Comparison of ENCODE assay signal across 19 cellular contexts in genomic region chr15:96125681-96126080, GRCh38.
DNase-seq lines count a peak whose midpoint lies in the region; ATAC-seq, FAIRE-seq and TF ChIP-seq lines count a peak whose summit lies in the region.
"Had no signal": no experiment of that assay in that cellular context is flagged by ENCODE, and none has a peak within 500 bp of the region (broad histone marks: within the 10 kb centered on the region; RNA-seq: fewer than 3 reads in every experiment).

No MANE protein-coding gene starts in this region.

- no peak overlapping the region for H3K4me2 ChIP-seq in K562 (ENCODE audit: insufficient read depth, low read length)
- H3K4me2 ChIP-seq: SK-N-SH had no signal

- no peaks in the 10 kb centered on the region for H3K9me1 ChIP-seq in K562 (ENCODE audit: control insufficient read depth, insufficient read depth, low read length)

- no peak for TF ChIP-seq RAD21 in K562 (CRISPR knock-in tag; conservative IDR thresholded peaks at IDR 0.05 in 1 of 2, IDR thresholded peaks at IDR 0.05 in 1 of 2)

- H3K4me1 ChIP-seq in Caco-2: peaks cover 40% of the 10 kb centered on the region
- peaks cover 0 to 28% of the 10 kb centered on the region in 2 experiments; a peak in 4 of 5 replicates for H3K4me1 ChIP-seq in K562 (replicated peaks in 1 of 2; ENCODE audit: control insufficient read depth in 2 of 2, insufficient read depth in 2 of 2, low read length in 2 of 2)
- peaks cover 0 to 2% of the 10 kb centered on the region in 2 donors for H3K4me1 ChIP-seq in ascending aorta
- H3K4me1 ChIP-seq in pancreas: no peaks in the 10 kb centered on the region

- no TSS peak for BruUV-seq in Caco-2 (replicated peaks; lab: Mats Ljungman, UMichigan)
- BruUV-seq in K562 (replicated peaks; lab: Mats Ljungman, UMichigan): no TSS peak

- no peaks in the 10 kb centered on the region for H3K9me3 ChIP-seq in Caco-2
- no peaks in the 10 kb centered on the region for H3K9me3 ChIP-seq in K562 (replicated peaks; ENCODE audit: control insufficient read depth, insufficient read depth, low read depth, low read length)
- H3K9me3 ChIP-seq in ascending aorta: no peaks in the 10 kb centered on the region
- H3K9me3 ChIP-seq in pancreas: no peaks in the 10 kb centered on the region
- H3K9me3 ChIP-seq: SK-N-SH had no signal

- H2AFZ ChIP-seq in K562 (ENCODE audit: low read depth, low read length): no peak overlapping the region

- ATAC-seq in K562 (peak; percentile 88), pancreas (no peak)
- ATAC-seq: esophagus mucosa, left cardiac atrium, right cardiac atrium had no signal

- CTCF ChIA-PET in Caco-2 (lab: Charles Lee): no interaction called here
- CTCF ChIA-PET in K562 (lab: Yijun Ruan, JAX; ENCODE audit: low intra/inter-chr PET ratio): no interaction called here

- peak overlapping the region; percentile 42; the same call in 1 of the 3 replicates for H3K27ac ChIP-seq in K562 (ENCODE audit: extremely low read depth, low read depth, low read length)
- H3K27ac ChIP-seq in ascending aorta: no peak overlapping the region
- no peak overlapping the region for H3K27ac ChIP-seq in pancreas

- intact Hi-C loops in Caco-2 (cut with micrococcal nuclease; ENCODE audit: unreplicated experiment) (no loop called here), K562 (cut with micrococcal nuclease) (no loop called here), ascending aorta (cut with DNase I) (no loop called here), pancreas (cut with DNase I) (no loop called here), head of caudate nucleus (cut with DNase I) (no loop called here)

- H3K4me1 Mint-ChIP-seq in Caco-2 (ENCODE audit: low read depth, unreplicated experiment): peaks cover 50% of the 10 kb centered on the region
- H3K4me1 Mint-ChIP-seq: CD4-positive, CD25-positive, alpha-beta regulatory T cell had no signal

- no peak for TF ChIP-seq CTCF in Caco-2 (IDR thresholded peaks at IDR 0.05; ENCODE audit: insufficient read depth in 1 of 2, low read depth in 1 of 2, low read length in 1 of 2, severe bottlenecking in 1 of 2, unreplicated experiment in 1 of 2)
- TF ChIP-seq CTCF in K562 (IDR thresholded peaks at IDR 0.05 in 2 of 3, conservative IDR thresholded peaks at IDR 0.05 in 1 of 3; ENCODE audit: insufficient read depth in 2 of 3, low read depth in 1 of 3, low read length in 3 of 3): no peak
- no peak for TF ChIP-seq CTCF in ascending aorta (IDR thresholded peaks at IDR 0.05)
- TF ChIP-seq CTCF in pancreas (IDR thresholded peaks at IDR 0.05): no peak

- H3K36me3 Mint-ChIP-seq in Caco-2 (ENCODE audit: insufficient read depth, unreplicated experiment): no peaks in the 10 kb centered on the region
- H3K36me3 Mint-ChIP-seq: CD4-positive, CD25-positive, alpha-beta regulatory T cell had no signal

- H4K20me1 ChIP-seq in K562 (replicated peaks; ENCODE audit: control insufficient read depth, insufficient read depth, low read length): no peaks in the 10 kb centered on the region

- no peak; the same call in 1 of the 2 replicates for TF ChIP-seq EP300 in K562 (IDR thresholded peaks at IDR 0.05; ENCODE audit: low read length)

- no peaks in the 10 kb centered on the region for H3K27me3 Mint-ChIP-seq in Caco-2 (ENCODE audit: insufficient read depth, unreplicated experiment)
- H3K27me3 Mint-ChIP-seq: CD4-positive, CD25-positive, alpha-beta regulatory T cell had no signal

- no peak overlapping the region for H3K4me3 Mint-ChIP-seq in Caco-2 (ENCODE audit: unreplicated experiment)
- H3K4me3 Mint-ChIP-seq: CD4-positive, CD25-positive, alpha-beta regulatory T cell had no signal

- WGBS in K562 (ENCODE audit: insufficient coverage, low coverage, missing lambda C conversion rate): 16% methylated on average over 3 of the region's 3 CpGs
- 79 to 88% methylated on average over 3 of the region's 3 CpGs for WGBS in pancreas, 2 donors

- in situ Hi-C loops in K562 (cut with MboI): no loop called here

- FAIRE-seq in K562 (lab: Jason Lieb, UNC): peak; percentile 93
- FAIRE-seq in pancreas (lab: Jason Lieb, UNC): no peak
- FAIRE-seq: TTC549 had no signal

- H3K27me3 ChIP-seq in Caco-2 (replicated peaks; ENCODE audit: control insufficient read depth, insufficient read depth, low read length) (no peaks in the 10 kb centered on the region), K562 (ENCODE audit: control insufficient read depth in 2 of 2, insufficient read depth in 2 of 2, low read length in 2 of 2) (no peaks in the 10 kb centered on the region), ascending aorta (no peaks in the 10 kb centered on the region), pancreas (no peaks in the 10 kb centered on the region)

- peak overlapping the region; percentile 68 for H3K27ac Mint-ChIP-seq in Caco-2 (ENCODE audit: unreplicated experiment)

- H3K4me3 ChIP-seq in Caco-2 (ENCODE audit: low read depth, low read length): no peak overlapping the region
- no peak overlapping the region for H3K4me3 ChIP-seq in K562
- no peak overlapping the region for H3K4me3 ChIP-seq in ascending aorta
- H3K4me3 ChIP-seq in pancreas: no peak overlapping the region

- POLR2A ChIA-PET in Caco-2 (lab: Charles Lee) (no interaction called here), K562 (lab: Yijun Ruan, JAX) (interaction anchor here (0.5 to 1.1 kb wide), 7 partner anchors 10 to 305 kb away, joined by 3 to 7 read pairs (median 3); no protein-coding TSS in a partner anchor)

- H3K9ac ChIP-seq in K562 (ENCODE audit: insufficient read depth in 1 of 2, low read depth in 2 of 2, low read length in 2 of 2): no peak overlapping the region
- H3K9ac ChIP-seq: SK-N-SH had no signal

- TF ChIP-seq POLR2A in K562 (conservative IDR thresholded peaks at IDR 0.05): no peak

- no peaks in the 10 kb centered on the region for H3K36me3 ChIP-seq in Caco-2 (ENCODE audit: control insufficient read depth, insufficient read depth, low read length)
- H3K36me3 ChIP-seq in K562 (ENCODE audit: control insufficient read depth, insufficient read depth, low read length): peaks cover 34% of the 10 kb centered on the region; the same call in 2 of the 3 replicates
- H3K36me3 ChIP-seq in ascending aorta: no peaks in the 10 kb centered on the region
- no peaks in the 10 kb centered on the region for H3K36me3 ChIP-seq in pancreas

- DNase-seq in Caco-2 (no peak), LHCN-M2 (ENCODE audit: low read depth) (peak; percentile 38), K562 (ENCODE audit: extremely low read depth in 1 of 4, low spot score in 3 of 4) (peak; percentile 34 to 83 (median 51)), hepatic stellate cell (ENCODE audit: low spot score) (peak; percentile 16), NOMO-1 (lab: John Stamatoyannopoulos, UW; ENCODE audit: unreplicated experiment in 2 of 2) (no peak), ascending aorta (ENCODE audit: low spot score in 2 of 2) (no peak), pancreas (no peak), head of caudate nucleus (no peak)
- DNase-seq: ACHN; CD4-positive, CD25-positive, alpha-beta regulatory T cell; dermis blood vessel endothelial cell; DMS79; left cardiac atrium; NCI-H1092 treated with DMSO at 0.1 percent for 48 hours; NCI-H69; right cardiac atrium; SK-N-SH had no signal

- peaks cover 8% of the 10 kb centered on the region; the same call in 2 of the 3 replicates for H3K79me2 ChIP-seq in K562 (ENCODE audit: control insufficient read depth, insufficient read depth, low read length)

- peaks cover 9% of the 10 kb centered on the region for H3K9me3 Mint-ChIP-seq in Caco-2 (ENCODE audit: unreplicated experiment)

TF ChIP-seq in K562, 482 proteins besides CTCF, POLR2A, EP300 and RAD21 (continues in another document):
- TF ChIP-seq THRA (IDR thresholded peaks at IDR 0.05): no peak
- no peak for TF ChIP-seq MTA2 (IDR thresholded peaks at IDR 0.05; ENCODE audit: low read depth)
- peak; percentile 37 for TF ChIP-seq EP400 (IDR thresholded peaks at IDR 0.05)
- TF ChIP-seq CGGBP1 (CRISPR knock-in tag; IDR thresholded peaks at IDR 0.05): no peak
- no peak for TF ChIP-seq ARID3B (CRISPR knock-in tag; IDR thresholded peaks at IDR 0.05; ENCODE audit: borderline replicate concordance)

Comparison
In these comparisons a context has a peak if more than half of its experiments do, and no peak if none do; other contexts are left out.
1. DNase-seq: peak in LHCN-M2 (single experiment), K562 (4 of 4) and hepatic stellate cell (single experiment); none in Caco-2 (0 of 2), NOMO-1 (0 of 2), ascending aorta (0 of 2), pancreas (0 of 6) and head of caudate nucleus (0 of 42).